ENCODE assay signal across 11 cellular contexts in genomic region chr7:52811537-52811936, GRCh38.
"Had no signal": no experiment of that assay in that cellular context is flagged by ENCODE, and none has a peak within 500 bp of the region (broad histone marks: within the 10 kb centered on the region; RNA-seq: fewer than 3 reads in every experiment).

No MANE protein-coding gene starts in this region.

- H2AFZ ChIP-seq: GM23248, GM23338 had no signal

- H3K4me1 ChIP-seq: HAP-1 had no signal

- H3K27ac ChIP-seq: GM23248 had no signal

- H3K9ac ChIP-seq: GM23248 had no signal

- H3K4me3 ChIP-seq: GM23248, GM23338, HAP-1 had no signal

- FAIRE-seq: H1, H54 had no signal

- ATAC-seq: GM23338, HCT116 had no signal

- DNase-seq: GM23248, GOT3, H7, H9, HCEC 1CT, HFFc6 had no signal

- H3K36me3 ChIP-seq: HAP-1 had no signal

- H3K9me3 ChIP-seq: HAP-1 had no signal

- H3K4me2 ChIP-seq: GM23338 had no signal
